ENCODE assay signal across 24 cellular contexts in the genomic region with DNA sequence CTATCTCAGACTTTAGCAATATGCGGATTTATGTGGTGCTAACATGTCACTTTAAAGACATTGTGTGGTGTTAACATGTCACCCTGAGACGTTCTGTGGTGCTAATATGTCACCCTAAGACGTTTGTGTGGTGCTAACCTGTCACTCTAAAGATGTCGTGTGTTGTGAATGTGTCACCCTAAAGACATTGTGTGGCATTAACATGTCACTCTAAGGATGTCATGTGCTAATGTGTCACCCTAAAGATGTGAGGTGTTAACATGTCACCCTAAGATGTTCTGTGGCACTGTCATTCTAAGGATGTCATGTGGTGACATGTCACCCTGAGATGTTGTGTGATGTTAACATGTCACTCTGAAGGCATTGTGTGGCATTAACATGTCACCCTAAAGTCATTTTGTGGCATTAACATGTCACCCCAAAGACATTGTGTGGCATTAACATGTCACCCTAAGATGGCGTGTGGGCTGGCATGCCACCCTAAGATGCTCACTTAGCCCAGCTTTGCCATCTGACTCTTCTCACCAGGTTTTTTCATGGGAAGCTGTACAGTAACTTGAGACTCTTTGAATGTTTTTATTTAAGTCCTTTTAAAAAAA.
"Had no signal": no experiment of that assay in that cellular context is flagged by ENCODE, and none has a peak within 500 bp of the region (broad histone marks: within the 10 kb centered on the region; RNA-seq: fewer than 3 reads in every experiment).

No MANE protein-coding gene starts in this region.

- ATAC-seq: esophagus mucosa; heart left ventricle; left lobe of liver; naive thymus-derived CD8-positive, alpha-beta T cell; sciatic nerve had no signal

- H3K27me3 ChIP-seq: heart left ventricle, neural progenitor cell, ovary, spleen, suprapubic skin, tibial artery, upper lobe of left lung, vagina had no signal

- DNase-seq: effector memory CD4-positive, alpha-beta T cell; heart left ventricle; hippocampal formation; mammary epithelial cell; mucosa of descending colon; naive thymus-derived CD8-positive, alpha-beta T cell; nucleus accumbens; ovary; retina; spleen; stimulated activated CD4-positive, alpha-beta T cell treated with anti-CD3 and anti-CD28 coated beads, Interleukin-15, amount 100 ng/mL, for 24 hours; stimulated activated CD4-positive, alpha-beta T cell treated with anti-CD3 and anti-CD28 coated beads, Interleukin-2, amount 100 ng/mL, for 24 hours; stimulated activated naive CD4-positive, alpha-beta T cell treated with Interleukin-2 at 50 U/mL for 16 hours; tibial artery; upper lobe of left lung had no signal

- H3K4me1 Mint-ChIP-seq: neural progenitor cell had no signal

- H3K4me2 ChIP-seq: neural progenitor cell had no signal

- H3K9ac ChIP-seq: neural progenitor cell had no signal

- FAIRE-seq: endometrium, frontal cortex, islet of Langerhans had no signal

- H3K4me3 ChIP-seq: heart left ventricle, mucosa of descending colon, neural progenitor cell, ovary, spleen, suprapubic skin, tibial artery, upper lobe of left lung, vagina had no signal

- H3K9me3 Mint-ChIP-seq: naive thymus-derived CD8-positive, alpha-beta T cell; neural progenitor cell had no signal

- H3K36me3 ChIP-seq: neural progenitor cell, ovary, vagina had no signal

- H3K9me3 ChIP-seq: heart left ventricle, mucosa of descending colon, ovary, spleen, suprapubic skin, tibial artery, upper lobe of left lung, vagina had no signal

- H3K4me1 ChIP-seq: heart left ventricle, neural progenitor cell, suprapubic skin, tibial artery, upper lobe of left lung, vagina had no signal

- H3K4me3 Mint-ChIP-seq: naive thymus-derived CD8-positive, alpha-beta T cell; neural progenitor cell had no signal

- H3K27ac ChIP-seq: heart left ventricle, neural progenitor cell, ovary, spleen, suprapubic skin, tibial artery, upper lobe of left lung, vagina had no signal

- H3K27ac Mint-ChIP-seq: naive thymus-derived CD8-positive, alpha-beta T cell; neural progenitor cell had no signal
